In genomic region chr7:70588610-70589009, GRCh38 we compare ENCODE assay signal across 21 cellular contexts.
A peak's percentile ranks its signal among the peaks of the same experiment; 100 is the strongest.
DNase-seq lines count a peak whose midpoint lies in the region; ATAC-seq and TF ChIP-seq lines count a peak whose summit lies in the region.
"Had no signal": no experiment of that assay in that cellular context is flagged by ENCODE, and none has a peak within 500 bp of the region (broad histone marks: within the 10 kb centered on the region; RNA-seq: fewer than 3 reads in every experiment).

No MANE protein-coding gene starts in this region.

- ATAC-seq in SK-N-SH treated with all-trans-retinoic acid at 6 μM for 48 hours (no peak), GM21619 (IDR thresholded peaks at IDR 0.05; ENCODE audit: unreplicated experiment) (no peak), GM19395 (IDR thresholded peaks at IDR 0.05; ENCODE audit: unreplicated experiment) (no peak)

- intact Hi-C loops in sigmoid colon (cut with DNase I): no loop called here

- TF ChIP-seq POLR2A in sigmoid colon (IDR thresholded peaks at IDR 0.05): no peak

- H3K4me3 ChIP-seq in SK-N-SH (ENCODE audit: low read depth in 2 of 2, low read length in 1 of 2) (no peak overlapping the region), endodermal cell (ENCODE audit: low read length) (no peak overlapping the region), sigmoid colon (no peak overlapping the region)
- H3K4me3 ChIP-seq: HAP-1, MG63, SJSA1 had no signal

- H2AFZ ChIP-seq in SK-N-SH (ENCODE audit: low read depth): no peak overlapping the region

- H3K9ac ChIP-seq in SK-N-SH (no peak overlapping the region), endodermal cell (ENCODE audit: extremely low read depth, low read length, poor library complexity, severe bottlenecking) (no peak overlapping the region)

- H3K4me1 Mint-ChIP-seq in endodermal cell (peaks cover 49% of the 10 kb centered on the region), neural crest cell (peaks cover 51% of the 10 kb centered on the region)

- DNase-seq in SK-N-SH: no peak
- DNase-seq in endodermal cell: no peak
- no peak for DNase-seq in neural crest cell (ENCODE audit: low read depth, low spot score)
- DNase-seq in sigmoid colon: no peak
- DNase-seq in DMS79 (lab: John Stamatoyannopoulos, UW): no peak
- DNase-seq: ACHN, Calu3, DND-41, GOT3, HFFc6, KBM-7, MG63, NCI-H2029 treated with DMSO at 0.1 percent for 48 hours, NCI-H526 treated with DMSO at 0.1 percent for 48 hours, Right ventricle myocardium superior, RPMI8226 had no signal

- no peaks in the 10 kb centered on the region for H4K20me1 ChIP-seq in SK-N-SH (ENCODE audit: insufficient read depth)

- H3K27me3 Mint-ChIP-seq in endodermal cell (ENCODE audit: insufficient read depth) (peaks cover 25% of the 10 kb centered on the region), neural crest cell (ENCODE audit: low read depth) (peaks cover 28% of the 10 kb centered on the region)

- no peak overlapping the region for H3K4me2 ChIP-seq in SK-N-SH

- WGBS in SK-N-SH (ENCODE audit: low lambda C conversion rate): 67% methylated on average over 5 of the region's 5 CpGs
- WGBS in endodermal cell (ENCODE audit: insufficient coverage in 1 of 2, insufficient read length in 1 of 2), 2 experiments: 52 to 83% methylated on average over 3 to 5 of the region's 5 CpGs
- 76 to 86% methylated on average over 5 of the region's 5 CpGs for WGBS in sigmoid colon, 2 donors

- no peaks in the 10 kb centered on the region for H3K79me2 ChIP-seq in SK-N-SH (ENCODE audit: insufficient read depth)

- H3K27ac Mint-ChIP-seq in endodermal cell (no peak overlapping the region), neural crest cell (ENCODE audit: unreplicated experiment) (peak overlapping the region; percentile 54)
- H3K27ac Mint-ChIP-seq: HFFc6 had no signal

- H3K9me2 ChIP-seq in SK-N-SH: no peaks in the 10 kb centered on the region

- H3K36me3 ChIP-seq in SK-N-SH (replicated peaks in 1 of 2; ENCODE audit: control insufficient read depth in 1 of 2, insufficient read depth in 2 of 2, low read length in 1 of 2) (no peaks in the 10 kb centered on the region), endodermal cell (ENCODE audit: control insufficient read depth, insufficient read depth, low read length) (no peaks in the 10 kb centered on the region), sigmoid colon (no peaks in the 10 kb centered on the region)
- H3K36me3 ChIP-seq: HAP-1, MG63, SJSA1 had no signal

- H3F3A ChIP-seq in SK-N-SH (replicated peaks; ENCODE audit: insufficient read depth): peaks cover 9% of the 10 kb centered on the region

- H3K27me3 ChIP-seq in SK-N-SH (ENCODE audit: insufficient read depth): no peaks in the 10 kb centered on the region
- H3K27me3 ChIP-seq in endodermal cell (ENCODE audit: control insufficient read depth, insufficient read depth, low read length, poor library complexity, severe bottlenecking): peaks cover 4% of the 10 kb centered on the region
- no peaks in the 10 kb centered on the region for H3K27me3 ChIP-seq in sigmoid colon
- H3K27me3 ChIP-seq: MG63, SJSA1 had no signal

- H3K27ac ChIP-seq in SK-N-SH (ENCODE audit: low read depth in 2 of 2, low read length in 1 of 2) (no peak overlapping the region), endodermal cell (ENCODE audit: low read depth, low read length) (peak overlapping the region; percentile 42), sigmoid colon (no peak overlapping the region)
- H3K27ac ChIP-seq: SJSA1 had no signal

- no peaks in the 10 kb centered on the region for H3K36me3 Mint-ChIP-seq in endodermal cell (ENCODE audit: low read depth)
- H3K36me3 Mint-ChIP-seq in neural crest cell (ENCODE audit: low read depth): no peaks in the 10 kb centered on the region

- peaks cover 0 to 22% of the 10 kb centered on the region in 2 experiments; a peak in 2 of 4 replicates for H3K4me1 ChIP-seq in SK-N-SH (ENCODE audit: control insufficient read depth in 1 of 2, insufficient read depth in 2 of 2, low read depth in 1 of 2, low read length in 1 of 2)
- H3K4me1 ChIP-seq in endodermal cell (ENCODE audit: control insufficient read depth, insufficient read depth, low read length): peaks cover 19% of the 10 kb centered on the region
- no peaks in the 10 kb centered on the region for H3K4me1 ChIP-seq in sigmoid colon
- H3K4me1 ChIP-seq: HAP-1, SJSA1 had no signal

- H3K4me3 Mint-ChIP-seq in endodermal cell: no peak overlapping the region
- peak overlapping the region; percentile 32 for H3K4me3 Mint-ChIP-seq in neural crest cell
- H3K4me3 Mint-ChIP-seq: HFFc6 had no signal

- TF ChIP-seq CTCF in SK-N-SH (IDR thresholded peaks at IDR 0.05): 0 out of 2 replicates have a peak, but pooled peaks have one; percentile 13
- TF ChIP-seq CTCF in endodermal cell (conservative IDR thresholded peaks at IDR 0.05): no peak
- no peak for TF ChIP-seq CTCF in neural crest cell (conservative IDR thresholded peaks at IDR 0.05)
- no peak for TF ChIP-seq CTCF in sigmoid colon (IDR thresholded peaks at IDR 0.05)

- no peaks in the 10 kb centered on the region for H3K9me3 ChIP-seq in SK-N-SH
- H3K9me3 ChIP-seq in endodermal cell (ENCODE audit: control insufficient read depth, low read length): no peaks in the 10 kb centered on the region
- H3K9me3 ChIP-seq in sigmoid colon: no peaks in the 10 kb centered on the region
- H3K9me3 ChIP-seq: HAP-1, MG63, SJSA1 had no signal

- TF ChIP-seq RAD21 in SK-N-SH (IDR thresholded peaks at IDR 0.05; ENCODE audit: low read length): no peak

- H3K9me3 Mint-ChIP-seq in endodermal cell (no peaks in the 10 kb centered on the region), neural crest cell (no peaks in the 10 kb centered on the region)

- POLR2A ChIA-PET in SK-N-SH (lab: Yijun Ruan, JAX): no interaction called here

- CTCF ChIA-PET in SK-N-SH (lab: Yijun Ruan, JAX): interaction anchor here (0.9 to 12.3 kb wide), 8 partner anchors 9 to 171 kb away, joined by 3 to 97 read pairs (median 4); no protein-coding TSS in a partner anchor

- no peak for TF ChIP-seq EP300 in SK-N-SH (IDR thresholded peaks at IDR 0.05; ENCODE audit: borderline replicate concordance in 1 of 2, low read depth in 1 of 2, low read length in 1 of 2)
- no peak for TF ChIP-seq EP300 in sigmoid colon (IDR thresholded peaks at IDR 0.05)

TF ChIP-seq in SK-N-SH, 30 proteins besides CTCF, POLR2A, EP300 and RAD21:
- TF ChIP-seq FOXJ3 (CRISPR knock-in tag; IDR thresholded peaks at IDR 0.05): no peak
- TF ChIP-seq YY1 (IDR thresholded peaks at IDR 0.05; ENCODE audit: low read depth): no peak
- no peak for TF ChIP-seq USF1 (IDR thresholded peaks at IDR 0.05; ENCODE audit: borderline replicate concordance, low read depth)
- TF ChIP-seq MAX (IDR thresholded peaks at IDR 0.05; ENCODE audit: low read depth): no peak
- no peak for TF ChIP-seq JUND (IDR thresholded peaks at IDR 0.05)

TF ChIP-seq in SK-N-SH treated with all-trans-retinoic acid at 6 μM for 48 hours, 23 proteins besides CTCF, POLR2A, EP300 and RAD21 (continues in another document):
- TF ChIP-seq ZFP30 (CRISPR knock-in tag; IDR thresholded peaks at IDR 0.05) (no peak), CSDC2 (CRISPR knock-in tag; IDR thresholded peaks at IDR 0.05) (no peak), OSR1 (CRISPR knock-in tag; IDR thresholded peaks at IDR 0.05) (no peak), POU6F1 (CRISPR knock-in tag; IDR thresholded peaks at IDR 0.05; ENCODE audit: borderline replicate concordance, low read depth) (no peak), ESRRG (CRISPR knock-in tag; IDR thresholded peaks at IDR 0.05) (no peak), ZNF70 (CRISPR knock-in tag; IDR thresholded peaks at IDR 0.05) (no peak), ZFP3 (CRISPR knock-in tag; IDR thresholded peaks at IDR 0.05) (no peak), BACH2 (CRISPR knock-in tag; IDR thresholded peaks at IDR 0.05; ENCODE audit: borderline replicate concordance) (no peak), GLIS3 (CRISPR knock-in tag; IDR thresholded peaks at IDR 0.05) (no peak), PATZ1 (CRISPR knock-in tag; IDR thresholded peaks at IDR 0.05; ENCODE audit: borderline replicate concordance) (no peak)
- TF ChIP-seq, protein P1, sequence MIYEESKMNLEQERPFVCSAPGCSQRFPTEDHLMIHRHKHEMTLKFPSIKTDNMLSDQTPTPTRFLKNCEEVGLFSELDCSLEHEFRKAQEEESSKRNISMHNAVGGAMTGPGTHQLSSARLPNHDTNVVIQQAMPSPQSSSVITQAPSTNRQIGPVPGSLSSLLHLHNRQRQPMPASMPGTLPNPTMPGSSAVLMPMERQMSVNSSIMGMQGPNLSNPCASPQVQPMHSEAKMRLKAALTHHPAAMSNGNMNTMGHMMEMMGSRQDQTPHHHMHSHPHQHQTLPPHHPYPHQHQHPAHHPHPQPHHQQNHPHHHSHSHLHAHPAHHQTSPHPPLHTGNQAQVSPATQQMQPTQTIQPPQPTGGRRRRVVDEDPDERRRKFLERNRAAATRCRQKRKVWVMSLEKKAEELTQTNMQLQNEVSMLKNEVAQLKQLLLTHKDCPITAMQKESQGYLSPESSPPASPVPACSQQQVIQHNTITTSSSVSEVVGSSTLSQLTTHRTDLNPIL (CRISPR knock-in tag; IDR thresholded peaks at IDR 0.05; ENCODE audit: low read depth): no peak
